In the genomic region with DNA sequence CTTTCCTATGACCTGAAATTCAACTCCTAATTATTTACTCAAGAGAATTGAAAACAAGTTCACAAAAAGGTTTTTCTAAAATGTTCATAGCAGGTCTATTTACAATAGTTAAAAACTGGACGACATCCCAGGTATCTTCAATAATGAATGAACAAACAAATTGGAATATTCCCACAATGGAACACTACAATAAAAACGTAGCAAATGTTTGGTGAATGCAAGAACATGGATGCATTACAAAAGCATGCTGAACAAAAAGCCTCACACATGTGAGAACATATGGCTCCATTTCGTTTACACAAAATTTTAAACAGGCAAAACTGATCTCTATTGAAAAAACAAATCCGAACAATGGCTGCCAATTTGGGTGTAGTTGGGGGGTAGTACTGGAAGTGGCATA, we compare ENCODE assay signal across 20 cellular contexts.
"Had no signal": no experiment of that assay in that cellular context is flagged by ENCODE, and none has a peak within 500 bp of the region (broad histone marks: within the 10 kb centered on the region; RNA-seq: fewer than 3 reads in every experiment).

No MANE protein-coding gene starts in this region.

- H3K27me3 Mint-ChIP-seq: activated CD4-positive, alpha-beta memory T cell treated with anti-CD3 and anti-CD28 coated beads, Interleukin-2, amount 10 ng/mL, durations not matched to agents 7 days and 5 days; activated CD4-positive, alpha-beta T cell treated with anti-CD3 and anti-CD28 coated beads, Interleukin-2, amount 10 ng/mL, durations not matched to agents 24 days and 14 days had no signal

- H3K36me3 Mint-ChIP-seq: memory B cell, type B pancreatic cell had no signal

- H3K4me3 Mint-ChIP-seq: activated CD4-positive, alpha-beta memory T cell treated with anti-CD3 and anti-CD28 coated beads, Interleukin-2, amount 10 ng/mL, durations not matched to agents 7 days and 5 days; activated CD4-positive, alpha-beta T cell treated with anti-CD3 and anti-CD28 coated beads, Interleukin-2, amount 10 ng/mL, durations not matched to agents 24 days and 14 days; activated naive CD8-positive, alpha-beta T cell treated with anti-CD3 and anti-CD28 coated beads, Interleukin-2, amount 50 U/mL, for 24 hours; memory B cell; nephron; type B pancreatic cell had no signal

- H3K4me1 Mint-ChIP-seq: activated CD4-positive, alpha-beta memory T cell treated with anti-CD3 and anti-CD28 coated beads, Interleukin-2, amount 10 ng/mL, durations not matched to agents 7 days and 5 days; activated CD4-positive, alpha-beta T cell treated with anti-CD3 and anti-CD28 coated beads, Interleukin-2, amount 10 ng/mL, durations not matched to agents 24 days and 14 days; activated naive CD8-positive, alpha-beta T cell treated with anti-CD3 and anti-CD28 coated beads, Interleukin-2, amount 50 U/mL, for 24 hours; memory B cell; nephron had no signal

- DNase-seq: activated CD4-positive, alpha-beta memory T cell treated with anti-CD3 and anti-CD28 coated beads, Interleukin-2, amount 10 ng/mL, durations not matched to agents 7 days and 5 days; activated CD4-positive, alpha-beta T cell treated with anti-CD3 and anti-CD28 coated beads, Interleukin-2, amount 10 ng/mL, durations not matched to agents 24 days and 14 days; activated gamma-delta T cell; activated naive CD4-positive, alpha-beta T cell treated with anti-CD3 and anti-CD28 coated beads, Interleukin-2, amount 50 U/mL, for 16 hours; activated naive CD8-positive, alpha-beta T cell treated with anti-CD3 and anti-CD28 coated beads, Interleukin-2, amount 50 U/mL, for 24 hours; activated T-cell treated with anti-CD3 and anti-CD28 coated beads for 4 hours; effector CD4-positive, alpha-beta T cell; heart right ventricle; left colon; pancreas; psoas muscle; stimulated activated CD4-positive, alpha-beta T cell treated with anti-CD3 and anti-CD28 coated beads, Interleukin-4, amount 100 ng/mL, for 24 hours; stimulated activated naive CD4-positive, alpha-beta T cell treated with Interleukin-2 at 50 U/mL for 16 hours had no signal

- H3K9me3 Mint-ChIP-seq: activated CD4-positive, alpha-beta T cell treated with anti-CD3 and anti-CD28 coated beads, Interleukin-2, amount 10 ng/mL, durations not matched to agents 24 days and 14 days; activated naive CD8-positive, alpha-beta T cell treated with anti-CD3 and anti-CD28 coated beads, Interleukin-2, amount 50 U/mL, for 24 hours; nephron; type B pancreatic cell had no signal

- H3K4me3 ChIP-seq: cardiac muscle cell, heart right ventricle, pancreas, psoas muscle, right atrium auricular region, thoracic aorta, vagina had no signal

- H3K27ac Mint-ChIP-seq: activated CD4-positive, alpha-beta memory T cell treated with anti-CD3 and anti-CD28 coated beads, Interleukin-2, amount 10 ng/mL, durations not matched to agents 7 days and 5 days; activated CD4-positive, alpha-beta T cell treated with anti-CD3 and anti-CD28 coated beads, Interleukin-2, amount 10 ng/mL, durations not matched to agents 24 days and 14 days; activated naive CD8-positive, alpha-beta T cell treated with anti-CD3 and anti-CD28 coated beads, Interleukin-2, amount 50 U/mL, for 24 hours; memory B cell; nephron; type B pancreatic cell had no signal
